ENCODE assay signal across 9 cellular contexts in genomic region chr14:87995500-87996275, GRCh38. TPM values are rescaled to one million over a fixed set of nuclear protein-coding genes. Genes with fewer than 3 reads are reported as not detected.
DNase-seq lines count a peak whose midpoint lies in the region; ATAC-seq and TF ChIP-seq lines count a peak whose summit lies in the region.
"Had no signal": no experiment of that assay in that cellular context is flagged by ENCODE, and none has a peak within 500 bp of the region (broad histone marks: within the 10 kb centered on the region; RNA-seq: fewer than 3 reads in every experiment).

No MANE protein-coding gene starts in this region.

- H3K4me1 ChIP-seq in parathyroid adenoma: peaks cover 9% of the 10 kb centered on the region

- H3K27me3 Mint-ChIP-seq in dendritic cell treated with granulocyte-macrophage colony-stimulating factor and Interleukin-4, amounts not matched to agents 40 ng/mL and 50 ng/mL, for 4 days: no peaks in the 10 kb centered on the region

- TF ChIP-seq CTCF in parathyroid adenoma (IDR thresholded peaks at IDR 0.05): no peak

- intact Hi-C loops in dendritic cell treated with granulocyte-macrophage colony-stimulating factor and Interleukin-4, amounts not matched to agents 40 ng/mL and 50 ng/mL, for 4 days (cut with micrococcal nuclease): loop anchor here (10.0 kb wide), 1 partner anchor 49 kb away; no protein-coding TSS in a partner anchor

- H2AFZ ChIP-seq in parathyroid adenoma: peak overlapping the region; percentile 57

- peaks cover 71% of the 10 kb centered on the region for H3K4me1 Mint-ChIP-seq in dendritic cell treated with granulocyte-macrophage colony-stimulating factor and Interleukin-4, amounts not matched to agents 40 ng/mL and 50 ng/mL, for 4 days (ENCODE audit: low read depth)

- H3K4me3 ChIP-seq in parathyroid adenoma (ENCODE audit: low read depth, low read length): no peak overlapping the region

- H3K4me2 ChIP-seq in parathyroid adenoma (ENCODE audit: low read length): no peak overlapping the region

- H3K9me3 Mint-ChIP-seq in dendritic cell treated with granulocyte-macrophage colony-stimulating factor and Interleukin-4, amounts not matched to agents 40 ng/mL and 50 ng/mL, for 4 days: no peaks in the 10 kb centered on the region

- no peaks in the 10 kb centered on the region for H3K79me2 ChIP-seq in parathyroid adenoma

- no peaks in the 10 kb centered on the region for H3K36me3 ChIP-seq in parathyroid adenoma (ENCODE audit: control insufficient read depth, insufficient read depth, low read length)

- ATAC-seq in GM18868 (IDR thresholded peaks at IDR 0.05; ENCODE audit: unreplicated experiment) (peak; percentile 3), HG03520 (IDR thresholded peaks at IDR 0.05; ENCODE audit: unreplicated experiment) (no peak)

- H3K4me3 Mint-ChIP-seq in dendritic cell treated with granulocyte-macrophage colony-stimulating factor and Interleukin-4, amounts not matched to agents 40 ng/mL and 50 ng/mL, for 4 days: no peak overlapping the region

- peaks cover 7% of the 10 kb centered on the region for H3K36me3 Mint-ChIP-seq in dendritic cell treated with granulocyte-macrophage colony-stimulating factor and Interleukin-4, amounts not matched to agents 40 ng/mL and 50 ng/mL, for 4 days (ENCODE audit: low read depth)

- no peaks in the 10 kb centered on the region for H3K9me3 ChIP-seq in parathyroid adenoma (ENCODE audit: control insufficient read depth, low read length)

- H3K27ac Mint-ChIP-seq in dendritic cell treated with granulocyte-macrophage colony-stimulating factor and Interleukin-4, amounts not matched to agents 40 ng/mL and 50 ng/mL, for 4 days: peak overlapping the region; percentile 73

- DNase-seq in NCI-H460 (ENCODE audit: extremely low read depth, low read depth) (peak; percentile 69), DMS 273 (lab: John Stamatoyannopoulos, UW; ENCODE audit: unreplicated experiment) (no peak), AG08395 (ENCODE audit: low spot score) (no peak)
- DNase-seq: activated naive CD4-positive, alpha-beta T cell treated with anti-CD3 and anti-CD28 coated beads, Interleukin-2, amount 50 U/mL, for 16 hours; NCI-H1417 had no signal

- no peak overlapping the region for H3K9ac ChIP-seq in parathyroid adenoma

- H3K27ac ChIP-seq in parathyroid adenoma: no peak overlapping the region

- no peaks in the 10 kb centered on the region for H3K27me3 ChIP-seq in parathyroid adenoma (ENCODE audit: control insufficient read depth, insufficient read depth, low read length)

RNA-seq across cellular contexts. Expression of gene GALC, which starts 2.7 kb away (rescaled TPM):
- total RNA-seq in NCI-H460 (2014; rRNA removed; shearing (Covaris generic)): 797 and 819 TPM in 2 replicates
- polyA plus RNA-seq in NCI-H460 (2014; cell fraction: nucleus; rRNA removed): 346 and 537 TPM in 2 replicates

RNA-seq across cellular contexts. Expression of gene GPR65, which starts 9.2 kb away (rescaled TPM):
- total RNA-seq in NCI-H460 (2014; rRNA removed; shearing (Covaris generic)): 80.6 and 86.0 TPM in 2 replicates
- polyA plus RNA-seq in NCI-H460 (2014; cell fraction: nucleus; rRNA removed): 21.3 and 30.5 TPM in 2 replicates
